11 cellular contexts compared by ENCODE assay signal in the genomic region with DNA sequence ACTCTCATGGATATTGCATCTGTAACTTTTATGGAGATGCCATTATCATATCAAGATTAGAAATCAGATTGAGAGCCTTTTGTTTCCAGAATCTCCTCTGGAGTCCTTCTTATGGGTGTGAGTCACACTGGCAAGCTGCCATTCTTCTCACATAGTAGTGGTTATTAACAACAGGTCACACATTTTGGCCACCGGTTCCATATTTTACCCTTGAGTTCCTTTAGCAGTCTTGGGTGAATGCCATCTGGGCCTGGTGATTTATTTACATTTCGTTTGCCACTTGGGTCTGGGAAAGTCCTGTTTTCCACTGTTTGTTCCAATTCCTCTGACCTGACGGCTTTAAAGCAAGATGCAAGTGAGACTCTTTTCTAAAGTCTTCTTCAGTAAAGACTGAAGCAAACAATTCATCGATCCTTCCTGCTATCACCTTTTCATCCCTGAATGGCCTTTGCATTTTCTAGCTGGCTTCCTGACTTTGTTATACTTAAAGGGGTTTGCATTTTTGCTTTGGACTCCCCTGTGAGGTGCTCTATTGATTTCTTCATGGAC.
DNase-seq lines count a peak whose midpoint lies in the region; ATAC-seq, FAIRE-seq and TF ChIP-seq lines count a peak whose summit lies in the region.
"Had no signal": no experiment of that assay in that cellular context is flagged by ENCODE, and none has a peak within 500 bp of the region (broad histone marks: within the 10 kb centered on the region; RNA-seq: fewer than 3 reads in every experiment).

No MANE protein-coding gene starts in this region.

- DNase-seq in left ventricle myocardium superior: no peak
- no peak for DNase-seq in left ventricle myocardium inferior
- DNase-seq in SK-MEL-5 (ENCODE audit: low read depth, low spot score): peak; percentile 10
- no peak for DNase-seq in glutamatergic neuron
- peak; percentile 65 for DNase-seq in urothelium cell line (ENCODE audit: low spot score)
- no peak for DNase-seq in psoas muscle
- DNase-seq in epidermal melanocyte (ENCODE audit: insufficient read length, low spot score): no peak
- no peak for DNase-seq in activated effector memory CD4-positive, alpha-beta T cell treated with anti-CD3 and anti-CD28 coated beads, Interleukin-2, amount 50 U/mL, for 16 hours
- DNase-seq: stimulated activated naive CD8-positive, alpha-beta T cell treated with anti-CD3 and anti-CD28 coated beads, Interleukin-15, Interleukin-2, amounts not matched to agents 100 U/mL and 50 U/mL, for 24 hours had no signal

- H3K27me3 ChIP-seq in left ventricle myocardium inferior (ENCODE audit: low read depth) (no peaks in the 10 kb centered on the region), psoas muscle (ENCODE audit: insufficient read depth in 3 of 3, low read length in 2 of 3) (no peaks in the 10 kb centered on the region)

- 30 to 37% (median 32%) methylated on average over 4 of the region's 4 CpGs for WGBS in psoas muscle, 3 donors

- H3K4me1 Mint-ChIP-seq in glutamatergic neuron (ENCODE audit: low read depth, unreplicated experiment): peaks cover 27% of the 10 kb centered on the region

- H3K27ac ChIP-seq in left ventricle myocardium inferior (replicated peaks): no peak overlapping the region
- no peak overlapping the region for H3K27ac ChIP-seq in psoas muscle
- H3K27ac ChIP-seq: C4-2B had no signal

- in situ Hi-C loops in SK-MEL-5 (cut with HindIII; ENCODE audit: low pct_unique_long_range_greater_than_20kb, low sequenced_read_pairs): no loop called here

- peaks cover 5% of the 10 kb centered on the region for H3K9me3 Mint-ChIP-seq in glutamatergic neuron (ENCODE audit: unreplicated experiment)
- H3K9me3 Mint-ChIP-seq: memory B cell had no signal

- no peak for FAIRE-seq in urothelium cell line (lab: Jason Lieb, UNC)

- H3K36me3 ChIP-seq in left ventricle myocardium inferior: no peaks in the 10 kb centered on the region
- H3K36me3 ChIP-seq in psoas muscle (ENCODE audit: insufficient read depth in 1 of 2, low read depth in 1 of 2): no peaks in the 10 kb centered on the region

- H3K4me3 ChIP-seq in left ventricle myocardium inferior: no peak overlapping the region
- H3K4me3 ChIP-seq in psoas muscle: no peak overlapping the region

- H3K4me3 Mint-ChIP-seq in glutamatergic neuron (ENCODE audit: unreplicated experiment): no peak overlapping the region
- H3K4me3 Mint-ChIP-seq: memory B cell had no signal

- ATAC-seq in left ventricle myocardium superior (peak; percentile 44), psoas muscle (no peak)
- ATAC-seq: stimulated activated naive CD8-positive, alpha-beta T cell treated with anti-CD3 and anti-CD28 coated beads, Interleukin-15, Interleukin-2, amounts not matched to agents 100 U/mL and 50 U/mL, for 24 hours had no signal

- no peak for TF ChIP-seq CTCF in left ventricle myocardium inferior (IDR thresholded peaks at IDR 0.05; ENCODE audit: borderline replicate concordance)
- no peak for TF ChIP-seq CTCF in glutamatergic neuron (IDR thresholded peaks at IDR 0.05; ENCODE audit: partially characterized antibody, unreplicated experiment)
- no peak for TF ChIP-seq CTCF in psoas muscle (IDR thresholded peaks at IDR 0.05)

- H3K4me1 ChIP-seq in left ventricle myocardium inferior: peaks cover 28% of the 10 kb centered on the region
- H3K4me1 ChIP-seq in psoas muscle: no peaks in the 10 kb centered on the region

- no peaks in the 10 kb centered on the region for H3K9me3 ChIP-seq in left ventricle myocardium inferior (replicated peaks)
- H3K9me3 ChIP-seq in psoas muscle: no peaks in the 10 kb centered on the region

- intact Hi-C loops in left ventricle myocardium superior (cut with micrococcal nuclease): no loop called here
- intact Hi-C loops in left ventricle myocardium inferior (cut with micrococcal nuclease): no loop called here
- intact Hi-C loops in psoas muscle (cut with DNase I): no loop called here

- H3K36me3 Mint-ChIP-seq in glutamatergic neuron (ENCODE audit: unreplicated experiment): peaks cover 9% of the 10 kb centered on the region
- H3K36me3 Mint-ChIP-seq: memory B cell had no signal

- H3K27me3 Mint-ChIP-seq in glutamatergic neuron (ENCODE audit: unreplicated experiment): peaks cover 1% of the 10 kb centered on the region

- H3K27ac Mint-ChIP-seq in glutamatergic neuron (ENCODE audit: unreplicated experiment): peak overlapping the region; percentile 2
- H3K27ac Mint-ChIP-seq: memory B cell had no signal

Comparison
In these comparisons a context has a peak if more than half of its experiments do, and no peak if none do; other contexts are left out.
1. DNase-seq: peak in SK-MEL-5 (single experiment) and urothelium cell line (single experiment); none in left ventricle myocardium superior (single experiment), left ventricle myocardium inferior (single experiment), glutamatergic neuron (single experiment), psoas muscle (0 of 2), epidermal melanocyte (single experiment) and activated effector memory CD4-positive, alpha-beta T cell treated with anti-CD3 and anti-CD28 coated beads, Interleukin-2, amount 50 U/mL, for 16 hours (single experiment).